In the genomic region with DNA sequence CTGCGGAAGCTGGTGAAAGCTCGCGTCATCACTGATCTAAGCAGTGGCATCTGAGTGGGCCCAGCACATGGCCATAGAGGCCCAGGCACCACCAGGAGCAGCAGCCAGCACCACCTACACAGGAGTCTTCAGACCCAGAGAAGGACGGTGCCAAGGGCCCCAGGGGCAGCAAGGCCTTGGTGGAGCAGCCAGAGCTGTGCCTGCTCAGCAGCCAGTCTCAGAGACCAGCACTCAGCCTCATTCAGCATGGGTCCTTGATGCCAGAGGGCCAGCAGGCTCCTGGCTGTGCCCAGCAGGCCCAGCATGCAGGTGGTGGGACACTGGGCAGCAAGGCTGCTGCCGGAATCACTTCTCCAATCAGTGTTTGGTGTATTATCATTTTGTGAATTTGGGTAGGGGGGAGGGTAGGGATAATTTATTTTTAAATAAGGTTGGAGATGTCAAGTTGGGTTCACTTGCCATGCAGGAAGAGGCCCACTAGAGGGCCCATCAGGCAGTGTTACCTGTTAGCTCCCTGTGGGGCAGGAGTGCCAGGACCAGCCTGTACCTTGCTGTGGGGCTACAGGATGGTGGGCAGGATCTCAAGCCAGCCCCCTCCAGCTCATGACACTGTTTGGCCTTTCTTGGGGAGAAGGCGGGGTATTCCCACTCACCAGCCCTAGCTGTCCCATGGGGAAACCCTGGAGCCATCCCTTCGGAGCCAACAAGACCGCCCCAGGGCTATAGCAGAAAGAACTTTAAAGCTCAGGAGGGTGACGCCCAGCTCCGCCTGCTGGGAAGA, we compare ENCODE assay signal across 8 cellular contexts. TPM values are rescaled to one million over a fixed set of nuclear protein-coding genes. Genes with fewer than 3 reads are reported as not detected.
DNase-seq lines count a peak whose midpoint lies in the region; ATAC-seq, FAIRE-seq and TF ChIP-seq lines count a peak whose summit lies in the region.

No MANE protein-coding gene starts in this region.

- H3K27me3 ChIP-seq in SJCRH30, result no peaks in the 10 kb centered on the region

- no peaks in the 10 kb centered on the region for H3K9me3 ChIP-seq in SJCRH30 (replicated peaks)

- no peak overlapping the region for H3K27ac ChIP-seq in SJCRH30

- ATAC-seq in HG03139 (IDR thresholded peaks at IDR 0.05; ENCODE audit: unreplicated experiment) (no peak), HG02852 (IDR thresholded peaks at IDR 0.05; ENCODE audit: unreplicated experiment) (no peak)

- CTCF ChIA-PET in GM10248 (lab: Yijun Ruan, JAX), result interaction anchor here (0.8 to 3.9 kb wide), 11 partner anchors 10 to 167 kb away, joined by 3 to 36 read pairs (median 5); no protein-coding TSS in a partner anchor

- DNase-seq in AG10803 (ENCODE audit: low read depth), result no peak
- peak; percentile 40 for DNase-seq in GM10248 (ENCODE audit: extremely low spot score)
- DNase-seq in SJCRH30, result peak; percentile 75 to 82
- peak; percentile 69 for DNase-seq in iPS-NIHi11 (ENCODE audit: low spot score)
- no peak for DNase-seq in urothelium cell line (ENCODE audit: low spot score)
- no peak for DNase-seq in KG1 (lab: John Stamatoyannopoulos, UW)

- no peak for FAIRE-seq in urothelium cell line (lab: Jason Lieb, UNC)

- no peaks in the 10 kb centered on the region for H3K36me3 ChIP-seq in SJCRH30

- POLR2A ChIA-PET in GM10248 (lab: Yijun Ruan, JAX), result no interaction called here

- H3K4me3 ChIP-seq in AG10803 (ENCODE audit: low read length) (no peak overlapping the region), SJCRH30 (no peak overlapping the region)

- H3K4me1 ChIP-seq in SJCRH30, result peaks cover 21% of the 10 kb centered on the region

- TF ChIP-seq CTCF in AG10803 (conservative IDR thresholded peaks at IDR 0.05; ENCODE audit: low read length), result peak; percentile 33
- TF ChIP-seq CTCF in GM10248 (IDR thresholded peaks at IDR 0.05; ENCODE audit: control extremely low read depth, extremely low read depth, low read depth, missing control alignments), result no peak

RNA-seq across cellular contexts. Expression of a gene that starts 3.2 kb away (rescaled TPM):
- 2.8 and 3.0 TPM in 2 replicates for total RNA-seq in SJCRH30 (2014; rRNA removed; shearing (Covaris generic))

RNA-seq across cellular contexts. Expression of a gene that starts 16.4 kb away (rescaled TPM):
- total RNA-seq in SJCRH30 (2014; rRNA removed; shearing (Covaris generic)), result 15.4 and 17.7 TPM in 2 replicates

RNA-seq across cellular contexts. Expression of a gene that starts 39.5 kb away (rescaled TPM):
- total RNA-seq in SJCRH30 (2014; rRNA removed; shearing (Covaris generic)), result 45.4 and 47.9 TPM in 2 replicates

RNA-seq across cellular contexts. Expression of a gene that starts 44.4 kb away (rescaled TPM):
- 89.7 and 109 TPM in 2 replicates for total RNA-seq in SJCRH30 (2014; rRNA removed; shearing (Covaris generic))

RNA-seq across cellular contexts. Expression of a gene that starts 48.7 kb away (rescaled TPM):
- total RNA-seq in SJCRH30 (2014; rRNA removed; shearing (Covaris generic)), result 65.9 and 67.4 TPM in 2 replicates

Comparison
In these comparisons a context has a peak if more than half of its experiments do, and no peak if none do; other contexts are left out.
1. DNase-seq: peak in GM10248 (single experiment), SJCRH30 (2 of 2) and iPS-NIHi11 (single experiment); none in AG10803 (single experiment), urothelium cell line (single experiment) and KG1 (single experiment).